Comparison of ENCODE assay signal across 28 cellular contexts in the genomic region with DNA sequence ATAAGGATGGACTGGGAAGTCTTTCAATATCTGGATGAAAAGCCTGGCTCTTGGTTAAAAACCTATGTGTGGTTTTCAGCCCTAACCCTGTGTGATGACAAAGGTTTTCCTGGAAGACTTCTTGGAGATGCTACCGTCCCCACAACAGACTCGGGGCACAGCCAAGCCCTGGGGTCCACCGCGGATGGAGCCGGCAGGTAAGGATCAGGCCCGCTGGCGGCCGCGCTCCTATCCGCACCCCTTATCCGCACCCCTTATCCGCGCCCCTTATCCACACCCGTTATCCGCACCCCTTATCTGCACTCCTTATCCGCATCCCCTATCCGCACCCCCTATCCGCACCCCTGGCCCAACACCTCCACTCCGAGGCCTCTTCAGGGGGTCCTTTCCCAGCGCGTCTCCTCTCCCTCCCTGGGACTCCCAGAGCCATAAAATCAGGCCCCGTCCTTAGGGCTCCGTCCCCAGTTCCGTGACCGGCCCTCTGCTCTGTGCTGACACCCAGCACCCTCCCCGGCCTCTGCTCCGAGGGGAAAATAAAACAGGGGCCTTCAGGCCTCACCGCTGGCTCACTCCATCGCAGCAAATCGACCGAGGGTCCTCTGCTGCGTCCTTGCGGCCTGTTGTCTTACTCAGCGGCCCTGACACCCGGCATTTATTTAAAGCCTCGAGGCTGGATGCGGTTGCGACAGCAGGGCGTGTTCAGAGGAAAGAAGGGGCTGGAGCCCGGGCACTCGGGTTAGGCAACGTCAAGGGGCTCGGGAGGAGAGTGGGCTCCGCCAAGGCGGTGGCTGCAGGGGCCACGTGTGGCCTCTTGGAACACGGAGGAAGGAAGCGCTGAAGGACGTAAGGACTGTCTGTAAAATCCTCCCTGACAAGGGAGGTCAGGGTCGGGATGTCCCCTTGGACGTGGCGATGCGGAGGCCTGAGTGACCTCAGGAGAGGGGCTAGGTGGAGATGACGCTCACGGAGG.
"Had no signal": no experiment of that assay in that cellular context is flagged by ENCODE, and none has a peak within 500 bp of the region (broad histone marks: within the 10 kb centered on the region; RNA-seq: fewer than 3 reads in every experiment).

No MANE protein-coding gene starts in this region.

- H3K4me3 Mint-ChIP-seq: naive thymus-derived CD4-positive, alpha-beta T cell; natural killer cell; nephron; neural progenitor cell; stimulated activated effector memory CD8-positive, alpha-beta T cell treated with anti-CD3 and anti-CD28 coated beads, Interleukin-12 subunit alpha, Interleukin-12 subunit beta, amount 100 ng/mL, for 72 hours; stimulated activated naive CD8-positive, alpha-beta T cell treated with anti-CD3 and anti-CD28 coated beads, Interleukin-15, Interleukin-2, amounts not matched to agents 100 ng/mL and 50 ng/mL, for 24 hours; type B pancreatic cell had no signal

- H2AFZ ChIP-seq: neural progenitor cell, parathyroid adenoma had no signal

- ATAC-seq: naive thymus-derived CD4-positive, alpha-beta T cell; natural killer cell; psoas muscle; stimulated activated effector memory CD8-positive, alpha-beta T cell treated with anti-CD3 and anti-CD28 coated beads, Interleukin-12 subunit alpha, Interleukin-12 subunit beta, amount 100 ng/mL, for 72 hours; stimulated activated naive B cell treated with anti-CD40 and anti-IgM and Interleukin-4, amounts not matched to agents 10 μg/mL and 1 μg/mL and 100 μg/mL, for 72 hours had no signal

- H3K9me3 ChIP-seq: neutrophil, psoas muscle, right lobe of liver, sigmoid colon, suprapubic skin, testis, tibial artery, transverse colon had no signal

- DNase-seq: naive thymus-derived CD4-positive, alpha-beta T cell; natural killer cell; nucleus accumbens; psoas muscle; right cardiac atrium; right lobe of liver; sigmoid colon; small intestine; stimulated activated CD4-positive, alpha-beta T cell treated with anti-CD3 and anti-CD28 coated beads, Interleukin-15, amount 100 ng/mL, for 24 hours; stimulated activated CD4-positive, alpha-beta T cell treated with anti-CD3 and anti-CD28 coated beads, Interleukin-2, amount 100 ng/mL, for 24 hours; stimulated activated CD4-positive, alpha-beta T cell treated with anti-CD3 and anti-CD28 coated beads, Interleukin-2, amount 100 ng/mL, for 48 hours; stimulated activated CD4-positive, alpha-beta T cell treated with anti-CD3 and anti-CD28 coated beads, Interleukin-4, amount 100 ng/mL, for 24 hours; stimulated activated naive B cell treated with anti-CD40 and anti-IgM and Interleukin-4, amounts not matched to agents 10 μg/mL and 1 μg/mL and 100 μg/mL, for 72 hours; stimulated activated naive CD4-positive, alpha-beta T cell treated with Interleukin-2 at 50 U/mL for 16 hours; substantia nigra; testis; tibial artery; transverse colon; uterus had no signal

- H3K9ac ChIP-seq: neural progenitor cell, parathyroid adenoma had no signal

- H3K27me3 ChIP-seq: neural progenitor cell, neutrophil, right lobe of liver, sigmoid colon, suprapubic skin, testis, tibial artery, transverse colon, uterus had no signal

- H3K27me3 Mint-ChIP-seq: naive thymus-derived CD4-positive, alpha-beta T cell; progenitor cell of endocrine pancreas; stimulated activated naive CD8-positive, alpha-beta T cell treated with anti-CD3 and anti-CD28 coated beads, Interleukin-15, Interleukin-2, amounts not matched to agents 100 ng/mL and 50 ng/mL, for 24 hours; type B pancreatic cell had no signal

- H3K4me1 ChIP-seq: neural progenitor cell, parathyroid adenoma, psoas muscle, right lobe of liver, sigmoid colon, suprapubic skin, testis, tibial artery, transverse colon, uterus had no signal

- H3K27ac ChIP-seq: neural progenitor cell, neutrophil, parathyroid adenoma, psoas muscle, right lobe of liver, sigmoid colon, suprapubic skin, testis, tibial artery, transverse colon, uterus had no signal

- H3K4me2 ChIP-seq: neural progenitor cell had no signal

- H3K36me3 ChIP-seq: neural progenitor cell, neutrophil, right lobe of liver, sigmoid colon, suprapubic skin, tibial artery, transverse colon, uterus had no signal

- H3K4me3 ChIP-seq: neural progenitor cell, psoas muscle, right lobe of liver, sigmoid colon, suprapubic skin, tibial artery, transverse colon, uterus had no signal

- H3K9me3 Mint-ChIP-seq: natural killer cell; nephron; stimulated activated effector memory CD8-positive, alpha-beta T cell treated with anti-CD3 and anti-CD28 coated beads, Interleukin-12 subunit alpha, Interleukin-12 subunit beta, amount 100 ng/mL, for 72 hours; stimulated activated naive B cell treated with anti-CD40 and anti-IgM and Interleukin-4, amounts not matched to agents 10 μg/mL and 1 μg/mL and 100 μg/mL, for 72 hours; stimulated activated naive CD8-positive, alpha-beta T cell treated with anti-CD3 and anti-CD28 coated beads, Interleukin-15, Interleukin-2, amounts not matched to agents 100 ng/mL and 50 ng/mL, for 24 hours; type B pancreatic cell had no signal

- H3K27ac Mint-ChIP-seq: naive thymus-derived CD4-positive, alpha-beta T cell; natural killer cell; nephron; neural progenitor cell; progenitor cell of endocrine pancreas; stimulated activated effector memory CD8-positive, alpha-beta T cell treated with anti-CD3 and anti-CD28 coated beads, Interleukin-12 subunit alpha, Interleukin-12 subunit beta, amount 100 ng/mL, for 72 hours; stimulated activated naive B cell treated with anti-CD40 and anti-IgM and Interleukin-4, amounts not matched to agents 10 μg/mL and 1 μg/mL and 100 μg/mL, for 72 hours; stimulated activated naive CD8-positive, alpha-beta T cell treated with anti-CD3 and anti-CD28 coated beads, Interleukin-15, Interleukin-2, amounts not matched to agents 100 ng/mL and 50 ng/mL, for 24 hours; type B pancreatic cell had no signal

- H3K36me3 Mint-ChIP-seq: natural killer cell; neural progenitor cell; stimulated activated effector memory CD8-positive, alpha-beta T cell treated with anti-CD3 and anti-CD28 coated beads, Interleukin-12 subunit alpha, Interleukin-12 subunit beta, amount 100 ng/mL, for 72 hours; stimulated activated naive B cell treated with anti-CD40 and anti-IgM and Interleukin-4, amounts not matched to agents 10 μg/mL and 1 μg/mL and 100 μg/mL, for 72 hours; type B pancreatic cell had no signal

- H3K4me1 Mint-ChIP-seq: nephron; neural progenitor cell; stimulated activated effector memory CD8-positive, alpha-beta T cell treated with anti-CD3 and anti-CD28 coated beads, Interleukin-12 subunit alpha, Interleukin-12 subunit beta, amount 100 ng/mL, for 72 hours; stimulated activated naive B cell treated with anti-CD40 and anti-IgM and Interleukin-4, amounts not matched to agents 10 μg/mL and 1 μg/mL and 100 μg/mL, for 72 hours had no signal

- H3K79me2 ChIP-seq: parathyroid adenoma had no signal

- FAIRE-seq: small intestine had no signal
